In the genomic region with DNA sequence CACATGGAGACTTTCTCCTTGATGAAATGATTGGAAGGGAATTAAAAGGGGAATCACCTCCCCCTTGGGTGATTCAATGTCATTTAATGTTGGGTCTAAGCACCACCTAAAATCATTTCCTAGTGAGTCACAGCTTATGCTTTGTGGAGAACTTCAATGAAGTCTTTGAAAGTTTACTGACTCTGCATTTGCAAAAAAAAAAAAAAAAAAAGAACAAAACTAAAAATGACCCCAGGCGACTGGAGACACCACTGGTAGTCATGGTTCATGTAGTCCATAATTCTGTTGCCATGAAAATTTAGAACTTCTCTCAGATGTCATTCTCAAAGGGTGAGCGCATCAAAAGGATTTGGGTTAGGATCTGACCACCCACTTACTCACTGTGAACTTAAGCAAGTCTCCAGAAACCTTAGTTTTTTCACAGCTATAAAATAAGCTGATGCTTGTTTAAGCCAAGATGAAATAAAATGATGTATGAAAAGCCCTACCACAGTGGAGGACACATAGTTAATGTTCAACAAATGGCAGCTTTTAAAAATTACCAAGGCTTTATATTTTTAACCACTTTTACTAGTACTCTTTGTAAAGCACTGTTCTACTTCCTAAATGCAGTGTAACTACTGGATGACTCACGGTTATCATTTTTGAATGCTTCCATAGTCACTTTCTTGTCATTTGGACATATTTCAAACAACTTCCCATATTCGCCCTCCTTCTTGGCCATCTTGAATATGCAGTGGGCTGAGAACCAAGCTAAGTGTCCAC, we compare ENCODE assay signal across 18 cellular contexts. TPM values are rescaled to one million over a fixed set of nuclear protein-coding genes. Genes with fewer than 3 reads are reported as not detected.
A peak's percentile ranks its signal among the peaks of the same experiment; 100 is the strongest.
DNase-seq lines count a peak whose midpoint lies in the region; ATAC-seq and TF ChIP-seq lines count a peak whose summit lies in the region.
"Had no signal": no experiment of that assay in that cellular context is flagged by ENCODE, and none has a peak within 500 bp of the region (broad histone marks: within the 10 kb centered on the region; RNA-seq: fewer than 3 reads in every experiment).

No MANE protein-coding gene starts in this region.

- H3K9me2 ChIP-seq in PC-3 (replicated peaks; ENCODE audit: low read length): no peaks in the 10 kb centered on the region

- POLR2A ChIA-PET in PC-3 (lab: Charles Lee; ENCODE audit: unreplicated experiment): interaction anchor here (0.6 to 0.7 kb wide), 3 partner anchors 70 to 644 kb away, joined by 22 to 29 read pairs (median 27); no protein-coding TSS in a partner anchor

- CTCF ChIA-PET in PC-3 (lab: Charles Lee): interaction anchor here (0.7 kb wide), 1 partner anchor 137 kb away, joined by 17 read pairs; no protein-coding TSS in a partner anchor

- DNase-seq in A172 (ENCODE audit: low spot score) (peak; percentile 84), GM03348 (ENCODE audit: low spot score) (peak; percentile 51), PC-3 (peak; percentile 94), fibroblast of lung (ENCODE audit: low read depth in 2 of 2) (peak in 1 of 2 donors; percentile 86), lower lobe of right lung (no peak), inferior parietal cortex (ENCODE audit: extremely low spot score) (no peak)
- no peak for DNase-seq in activated T-helper 1 cell treated with anti-CD3 and anti-CD28 coated beads, Interleukin-12 subunit alpha, Interleukin-12 subunit beta, Interleukin-2, Interleukin-4 antibody, amounts not matched to agents 30 ng/mL and 10 ng/mL and 1 ng/mL, durations not matched to agents 14 hours and 24 hours and 36 hours (ENCODE audit: low spot score)
- DNase-seq: activated CD4-positive, alpha-beta T cell treated with anti-CD3 and anti-CD28 coated beads, Interleukin-2, amount 50 U/mL, for 48 hours; head of caudate nucleus; left ventricle myocardium superior; NCI-H2029 treated with DMSO at 0.1 percent for 48 hours; NK-92 treated with Interleukin-12 subunit alpha and Interleukin-12 subunit beta, amount 100 ng/mL, for 24 hours; spleen had no signal

- H2AFZ ChIP-seq in PC-3 (ENCODE audit: low read length) (peak overlapping the region; percentile 8; the same call in 1 of the 2 replicates), fibroblast of lung (ENCODE audit: low read length) (no peak overlapping the region)

- peak overlapping the region; percentile 55 for H3K4me2 ChIP-seq in PC-3 (ENCODE audit: low read length)
- peak overlapping the region; percentile 15 for H3K4me2 ChIP-seq in fibroblast of lung (ENCODE audit: extremely low read depth, insufficient read depth, low read length)

- intact Hi-C loops in PC-3 (cut with micrococcal nuclease) (loop anchor here (2.0 kb wide), 3 partner anchors 18 to 34 kb away; partner anchors contain the start of genes KSR2 and RFC5), lower lobe of right lung (cut with DNase I) (no loop called here)
- intact Hi-C loops in activated T-helper 1 cell treated with anti-CD3 and anti-CD28 coated beads, Interleukin-12 subunit alpha, Interleukin-12 subunit beta, Interleukin-2, Interleukin-4 antibody, amounts not matched to agents 30 ng/mL and 10 ng/mL and 1 ng/mL, durations not matched to agents 14 hours and 24 hours and 36 hours (cut with micrococcal nuclease): no loop called here

- H3K79me2 ChIP-seq in PC-3 (ENCODE audit: low read length) (no peaks in the 10 kb centered on the region), fibroblast of lung (ENCODE audit: control insufficient read depth, insufficient read depth, low read length) (no peaks in the 10 kb centered on the region)

- H3K9me3 ChIP-seq in PC-3 (ENCODE audit: low read length) (no peaks in the 10 kb centered on the region), fibroblast of lung (ENCODE audit: control insufficient read depth, insufficient read depth, low read depth, low read length) (no peaks in the 10 kb centered on the region), lower lobe of right lung (no peaks in the 10 kb centered on the region)

- no peaks in the 10 kb centered on the region for H3K27me3 ChIP-seq in PC-3 (ENCODE audit: low read length)
- no peaks in the 10 kb centered on the region for H3K27me3 ChIP-seq in fibroblast of lung (ENCODE audit: control insufficient read depth, insufficient read depth, low read length)
- H3K27me3 ChIP-seq in lower lobe of right lung (ENCODE audit: low read depth): no peaks in the 10 kb centered on the region

- BruUV-seq in PC-3 (replicated peaks; lab: Mats Ljungman, UMichigan): no TSS peak

- H3K36me3 ChIP-seq in PC-3 (ENCODE audit: low read depth, low read length): no peaks in the 10 kb centered on the region
- no peaks in the 10 kb centered on the region for H3K36me3 ChIP-seq in fibroblast of lung (ENCODE audit: control insufficient read depth, insufficient read depth, low read length)
- no peaks in the 10 kb centered on the region for H3K36me3 ChIP-seq in lower lobe of right lung
- H3K36me3 ChIP-seq: spleen had no signal

- H3K27ac ChIP-seq in PC-3 (ENCODE audit: low read length) (peak overlapping the region; percentile 91), fibroblast of lung (ENCODE audit: insufficient read depth, low read length) (peak overlapping the region; percentile 4), lower lobe of right lung (no peak overlapping the region)
- H3K27ac ChIP-seq: C4-2B, spleen had no signal

- TF ChIP-seq CTCF in PC-3 (conservative IDR thresholded peaks at IDR 0.05; ENCODE audit: low read depth, low read length) (no peak), fibroblast of lung (conservative IDR thresholded peaks at IDR 0.05 in 1 of 2, IDR thresholded peaks at IDR 0.05 in 1 of 2; ENCODE audit: low read depth in 1 of 2, low read length in 2 of 2) (no peak), lower lobe of right lung (IDR thresholded peaks at IDR 0.05) (no peak)

- H3K27me3 Mint-ChIP-seq in activated T-helper 1 cell treated with anti-CD3 and anti-CD28 coated beads, Interleukin-12 subunit alpha, Interleukin-12 subunit beta, Interleukin-2, Interleukin-4 antibody, amounts not matched to agents 30 ng/mL and 10 ng/mL and 1 ng/mL, durations not matched to agents 14 hours and 24 hours and 36 hours (ENCODE audit: insufficient read depth): peaks cover 2% of the 10 kb centered on the region

- H3K9me3 Mint-ChIP-seq in activated T-helper 1 cell treated with anti-CD3 and anti-CD28 coated beads, Interleukin-12 subunit alpha, Interleukin-12 subunit beta, Interleukin-2, Interleukin-4 antibody, amounts not matched to agents 30 ng/mL and 10 ng/mL and 1 ng/mL, durations not matched to agents 14 hours and 24 hours and 36 hours: peaks cover 4% of the 10 kb centered on the region
- H3K9me3 Mint-ChIP-seq: activated naive CD4-positive, alpha-beta T cell treated with anti-CD3 and anti-CD28 coated beads, Interleukin-2, amount 50 U/mL, for 24 hours; dendritic cell treated with granulocyte-macrophage colony-stimulating factor and Interleukin-4, amounts not matched to agents 40 ng/mL and 50 ng/mL, for 4 days had no signal

- H4K20me1 ChIP-seq in PC-3 (ENCODE audit: low read length) (no peaks in the 10 kb centered on the region), fibroblast of lung (ENCODE audit: control insufficient read depth, extremely low read depth, insufficient read depth, low read length) (no peaks in the 10 kb centered on the region)

- H3K4me1 Mint-ChIP-seq in activated T-helper 1 cell treated with anti-CD3 and anti-CD28 coated beads, Interleukin-12 subunit alpha, Interleukin-12 subunit beta, Interleukin-2, Interleukin-4 antibody, amounts not matched to agents 30 ng/mL and 10 ng/mL and 1 ng/mL, durations not matched to agents 14 hours and 24 hours and 36 hours (ENCODE audit: low read depth): no peaks in the 10 kb centered on the region
- H3K4me1 Mint-ChIP-seq: activated naive CD4-positive, alpha-beta T cell treated with anti-CD3 and anti-CD28 coated beads, Interleukin-2, amount 50 U/mL, for 24 hours had no signal

- peaks cover 5% of the 10 kb centered on the region for H3F3A ChIP-seq in PC-3 (ENCODE audit: low read length, unreplicated experiment)

- no peak overlapping the region for H3K4me3 Mint-ChIP-seq in activated T-helper 1 cell treated with anti-CD3 and anti-CD28 coated beads, Interleukin-12 subunit alpha, Interleukin-12 subunit beta, Interleukin-2, Interleukin-4 antibody, amounts not matched to agents 30 ng/mL and 10 ng/mL and 1 ng/mL, durations not matched to agents 14 hours and 24 hours and 36 hours
- H3K4me3 Mint-ChIP-seq: activated naive CD4-positive, alpha-beta T cell treated with anti-CD3 and anti-CD28 coated beads, Interleukin-2, amount 50 U/mL, for 24 hours; dendritic cell treated with granulocyte-macrophage colony-stimulating factor and Interleukin-4, amounts not matched to agents 40 ng/mL and 50 ng/mL, for 4 days; T-helper 1 cell treated with Interleukin-12 subunit alpha and Interleukin-12 subunit beta and Interleukin-4 antibody, amounts not matched to agents 30 μg/mL and 1 μg/mL, for 36 hours had no signal

- H3K9ac ChIP-seq in PC-3 (ENCODE audit: low read length) (peak overlapping the region; percentile 50), fibroblast of lung (ENCODE audit: insufficient read depth, low read length) (no peak overlapping the region)

- H3K4me1 ChIP-seq in PC-3 (ENCODE audit: insufficient read depth, low read length): peaks cover 36% of the 10 kb centered on the region
- H3K4me1 ChIP-seq in fibroblast of lung (ENCODE audit: control insufficient read depth, extremely low read depth, insufficient read depth, low read length): no peaks in the 10 kb centered on the region
- H3K4me1 ChIP-seq in lower lobe of right lung: no peaks in the 10 kb centered on the region
- H3K4me1 ChIP-seq: spleen had no signal

- no peaks in the 10 kb centered on the region for H3K36me3 Mint-ChIP-seq in activated T-helper 1 cell treated with anti-CD3 and anti-CD28 coated beads, Interleukin-12 subunit alpha, Interleukin-12 subunit beta, Interleukin-2, Interleukin-4 antibody, amounts not matched to agents 30 ng/mL and 10 ng/mL and 1 ng/mL, durations not matched to agents 14 hours and 24 hours and 36 hours (ENCODE audit: low read depth)

- no peak overlapping the region for H3K27ac Mint-ChIP-seq in activated T-helper 1 cell treated with anti-CD3 and anti-CD28 coated beads, Interleukin-12 subunit alpha, Interleukin-12 subunit beta, Interleukin-2, Interleukin-4 antibody, amounts not matched to agents 30 ng/mL and 10 ng/mL and 1 ng/mL, durations not matched to agents 14 hours and 24 hours and 36 hours
- H3K27ac Mint-ChIP-seq: activated naive CD4-positive, alpha-beta T cell treated with anti-CD3 and anti-CD28 coated beads, Interleukin-2, amount 50 U/mL, for 24 hours; dendritic cell treated with granulocyte-macrophage colony-stimulating factor and Interleukin-4, amounts not matched to agents 40 ng/mL and 50 ng/mL, for 4 days; T-helper 1 cell treated with Interleukin-12 subunit alpha and Interleukin-12 subunit beta and Interleukin-4 antibody, amounts not matched to agents 30 μg/mL and 1 μg/mL, for 36 hours had no signal

- ATAC-seq in PC-3: peak; percentile 81
- no peak for ATAC-seq in lower lobe of right lung
- ATAC-seq in HG03108 (IDR thresholded peaks at IDR 0.05; ENCODE audit: unreplicated experiment): no peak
- ATAC-seq: left ventricle myocardium superior had no signal

- H3K4me3 ChIP-seq in PC-3 (ENCODE audit: low read length): peak overlapping the region; percentile 14; the same call in 1 of the 2 replicates
- H3K4me3 ChIP-seq in fibroblast of lung (replicated peaks in 1 of 4; ENCODE audit: control extremely low read depth in 1 of 4, insufficient read depth in 1 of 4, low read depth in 3 of 4, low read length in 4 of 4): no peak overlapping the region
- H3K4me3 ChIP-seq in lower lobe of right lung: no peak overlapping the region
- H3K4me3 ChIP-seq: spleen had no signal

RNA-seq across cellular contexts. Expression of gene KSR2, which starts 18.1 kb away (rescaled TPM):
- 0.02 and 0.10 TPM in 2 replicates for total RNA-seq in A172 (2014; rRNA removed; shearing (Covaris generic))
- total RNA-seq in PC-3 (2014; rRNA removed) (0.80 and 2.8 TPM in 2 replicates), fibroblast of lung (not detected in 2 replicates), lower lobe of right lung (1.0 TPM)
- polyA plus RNA-seq in fibroblast of lung: not detected in 2 replicates
- polyA plus RNA-seq in fibroblast of lung (2012): not detected in 2 replicates
- polyA minus RNA-seq in fibroblast of lung (ENCODE audit: low replicate concordance): 0.07 TPM in 1 of 2 replicates, not detected in the other
- total RNA-seq in activated T-helper 1 cell treated with anti-CD3 and anti-CD28 coated beads, Interleukin-12 subunit alpha, Interleukin-12 subunit beta, Interleukin-2, Interleukin-4 antibody, amounts not matched to agents 30 ng/mL and 10 ng/mL and 1 ng/mL, durations not matched to agents 14 hours and 24 hours and 36 hours: 0.02 and 0.08 TPM in 2 replicates
- total RNA-seq: left ventricle myocardium superior had no signal

RNA-seq across cellular contexts. Expression of gene RFC5, which starts 29.6 kb away (rescaled TPM):
- 30.4 and 39.4 TPM in 2 replicates for total RNA-seq in A172 (2014; rRNA removed; shearing (Covaris generic))
- total RNA-seq in PC-3 (2014; rRNA removed): 86.4 and 100 TPM in 2 replicates
- 9.9 and 10.5 TPM in 2 replicates for total RNA-seq in fibroblast of lung
- 9.8 and 19.3 TPM in 2 replicates for polyA plus RNA-seq in fibroblast of lung
- 7.4 and 15.9 TPM in 2 replicates for polyA plus RNA-seq in fibroblast of lung (2012)
- 3.5 and 6.5 TPM in 2 replicates for polyA minus RNA-seq in fibroblast of lung (ENCODE audit: low replicate concordance)
- 7.3 TPM for total RNA-seq in lower lobe of right lung
- 73.8 and 87.0 TPM in 2 replicates for total RNA-seq in activated T-helper 1 cell treated with anti-CD3 and anti-CD28 coated beads, Interleukin-12 subunit alpha, Interleukin-12 subunit beta, Interleukin-2, Interleukin-4 antibody, amounts not matched to agents 30 ng/mL and 10 ng/mL and 1 ng/mL, durations not matched to agents 14 hours and 24 hours and 36 hours

Comparison
In these comparisons a context has a peak if more than half of its experiments do, and no peak if none do; other contexts are left out.
1. DNase-seq: peak in A172 (single experiment), GM03348 (single experiment) and PC-3 (single experiment); none in lower lobe of right lung (single experiment), activated T-helper 1 cell treated with anti-CD3 and anti-CD28 coated beads, Interleukin-12 subunit alpha, Interleukin-12 subunit beta, Interleukin-2, Interleukin-4 antibody, amounts not matched to agents 30 ng/mL and 10 ng/mL and 1 ng/mL, durations not matched to agents 14 hours and 24 hours and 36 hours (single experiment) and inferior parietal cortex (single experiment).